Comparison of ENCODE assay signal across 29 cellular contexts in the genomic region with DNA sequence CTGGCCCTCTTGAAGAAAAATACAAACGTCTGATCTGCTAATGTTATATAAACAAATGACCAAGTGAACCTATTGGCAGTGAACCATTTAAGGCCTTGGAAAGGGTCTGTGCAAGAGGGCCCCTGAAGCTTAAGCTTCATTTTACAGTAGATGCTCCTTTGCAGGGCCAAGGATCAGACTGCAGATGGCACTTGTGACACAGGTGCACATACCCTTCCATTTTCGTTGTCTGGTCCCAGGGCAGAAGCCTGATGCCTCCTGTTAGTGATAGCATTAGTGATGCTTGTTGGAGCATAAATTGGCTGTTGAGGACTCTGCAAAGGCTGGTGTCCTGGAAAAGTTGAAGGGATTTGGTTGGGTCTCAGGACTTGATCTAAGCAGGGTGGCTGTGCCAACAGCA. TPM values are rescaled to one million over a fixed set of nuclear protein-coding genes. Genes with fewer than 3 reads are reported as not detected.
"Had no signal": no experiment of that assay in that cellular context is flagged by ENCODE, and none has a peak within 500 bp of the region (broad histone marks: within the 10 kb centered on the region; RNA-seq: fewer than 3 reads in every experiment).

No MANE protein-coding gene starts in this region.

- H3K4me2 ChIP-seq: smooth muscle cell had no signal

- H3K9me3 ChIP-seq: left ventricle myocardium inferior, mucosa of descending colon, ovary, right atrium auricular region, right lobe of liver, transverse colon, upper lobe of left lung, vagina had no signal

- H3K27me3 ChIP-seq: ovary, right atrium auricular region, right lobe of liver, transverse colon, upper lobe of left lung, vagina had no signal

- H3K36me3 ChIP-seq: left ventricle myocardium inferior, ovary, right atrium auricular region, right lobe of liver, transverse colon, upper lobe of left lung, vagina had no signal

- ATAC-seq: left colon; mucosa of descending colon; naive thymus-derived CD4-positive, alpha-beta T cell; natural killer cell treated with Interleukin-12 subunit alpha and Interleukin-12 subunit beta and Interleukin-15 and Interleukin-18, amount 100 ng/mL, for 72 hours; stimulated activated memory B cell treated with anti-CD40 and anti-IgM and Interleukin-4, amounts not matched to agents 10 μg/mL and 1 μg/mL and 100 μg/mL, for 72 hours; stimulated activated naive CD8-positive, alpha-beta T cell treated with anti-CD3 and anti-CD28 coated beads, Interleukin-15, amount 100 ng/mL, for 72 hours had no signal

- DNase-seq: hippocampal formation; kidney glomerular epithelial cell; left colon; left ventricle myocardium inferior; midbrain; mucosa of descending colon; naive thymus-derived CD4-positive, alpha-beta T cell; ovary; right lobe of liver; stimulated activated CD4-positive, alpha-beta T cell treated with anti-CD3 and anti-CD28 coated beads, Interleukin-1b, Interleukin-23, amount 100 ng/mL, for 48 hours; stimulated activated CD4-positive, alpha-beta T cell treated with anti-CD3 and anti-CD28 coated beads, Interleukin-2, amount 100 ng/mL, for 48 hours; stimulated activated CD4-positive, alpha-beta T cell treated with anti-CD3 and anti-CD28 coated beads, Interleukin-4, amount 100 ng/mL, for 4 hours; stimulated activated CD8-positive, alpha-beta memory T cell treated with anti-CD3 and anti-CD28 coated beads, Interleukin-4, amount 100 ng/mL, for 48 hours; stimulated activated naive CD4-positive, alpha-beta T cell treated with Interleukin-2 at 50 U/mL for 16 hours; stimulated activated naive CD8-positive, alpha-beta T cell treated with anti-CD3 and anti-CD28 coated beads, Interleukin-15, amount 100 ng/mL, for 72 hours; substantia nigra; transverse colon; upper lobe of left lung had no signal

- H3K27ac ChIP-seq: left ventricle myocardium inferior, ovary, right atrium auricular region, right lobe of liver, transverse colon, upper lobe of left lung, vagina had no signal

- H3K4me3 ChIP-seq: left ventricle myocardium inferior, mucosa of descending colon, ovary, right atrium auricular region, right lobe of liver, smooth muscle cell, transverse colon, upper lobe of left lung, vagina had no signal

- H3K4me1 ChIP-seq: left ventricle myocardium inferior, right atrium auricular region, transverse colon, upper lobe of left lung, vagina had no signal

RNA-seq across cellular contexts. Expression of gene ETNPPL, which starts 46.5 kb away (rescaled TPM):
- total RNA-seq: left colon; lower leg skin; lung microvascular endothelial cell; mesenteric fat pad; mucosa of descending colon; myocyte; naive thymus-derived CD4-positive, alpha-beta T cell; natural killer cell treated with Interleukin-12 subunit alpha and Interleukin-12 subunit beta and Interleukin-15 and Interleukin-18, amount 100 ng/mL, for 72 hours; renal cortical epithelial cell; skeletal muscle tissue; smooth muscle cell; transverse colon; upper lobe of left lung; vagina had no signal
